ENCODE assay signal across 1 cellular context in the genomic region with DNA sequence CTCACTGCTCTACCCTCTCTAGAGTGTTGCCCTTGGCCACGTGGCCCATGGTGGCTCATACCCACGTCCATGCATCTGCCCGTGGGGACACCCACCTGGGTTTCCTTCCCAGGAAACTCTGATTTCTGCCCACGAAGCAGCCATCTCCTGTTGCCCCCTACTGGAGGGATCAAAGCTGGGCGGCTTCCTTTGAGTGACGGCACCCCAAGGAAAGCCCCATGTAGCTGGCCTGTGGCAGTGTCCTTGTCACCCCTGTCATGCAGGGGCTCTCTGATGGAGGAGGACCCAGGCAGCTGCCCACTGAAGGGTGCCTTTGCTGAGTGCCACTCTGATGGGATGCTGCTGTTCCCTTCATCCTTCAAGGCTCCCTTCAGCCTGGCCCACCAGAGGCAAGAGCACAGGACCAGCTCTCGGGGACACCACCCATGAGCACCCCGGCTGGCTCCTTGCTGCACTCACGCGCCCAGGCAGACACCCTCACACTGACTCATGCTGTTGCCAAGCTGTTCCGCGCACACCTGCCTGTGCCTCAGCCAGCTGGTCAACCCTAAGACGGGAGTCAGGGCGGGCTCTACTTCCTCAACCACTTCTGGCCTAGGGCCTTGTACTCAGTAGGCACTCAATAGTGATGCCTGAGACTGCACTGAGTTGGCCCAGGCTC.
A peak's percentile ranks its signal among the peaks of the same experiment; 100 is the strongest.
TF ChIP-seq lines count a peak whose summit lies in the region.

No MANE protein-coding gene starts in this region.

TF ChIP-seq in K562, 482 proteins besides CTCF, POLR2A, EP300 and RAD21:
- TF ChIP-seq SMC3 (conservative IDR thresholded peaks at IDR 0.05; ENCODE audit: insufficient read depth, low read depth, low read length) = peak; percentile 37; the same call in 1 of the 2 replicates
- no peak for TF ChIP-seq CBX1 (IDR thresholded peaks at IDR 0.05; ENCODE audit: low read depth)
- no peak for TF ChIP-seq XRCC3 (IDR thresholded peaks at IDR 0.05)
